ENCODE assay signal across 1 cellular context in genomic region chr20:37576911-37577310, GRCh38.
TF ChIP-seq lines count a peak whose summit lies in the region.

No MANE protein-coding gene starts in this region.

TF ChIP-seq in H1, 55 proteins besides CTCF, POLR2A, EP300 and RAD21:
- TF ChIP-seq TCF12 (IDR thresholded peaks at IDR 0.05; ENCODE audit: low read depth, low read length) (no peak), USF2 (IDR thresholded peaks at IDR 0.05; ENCODE audit: low read length) (no peak), CHD1 (IDR thresholded peaks at IDR 0.05; ENCODE audit: low read depth, low read length) (no peak)
